In the genomic region with DNA sequence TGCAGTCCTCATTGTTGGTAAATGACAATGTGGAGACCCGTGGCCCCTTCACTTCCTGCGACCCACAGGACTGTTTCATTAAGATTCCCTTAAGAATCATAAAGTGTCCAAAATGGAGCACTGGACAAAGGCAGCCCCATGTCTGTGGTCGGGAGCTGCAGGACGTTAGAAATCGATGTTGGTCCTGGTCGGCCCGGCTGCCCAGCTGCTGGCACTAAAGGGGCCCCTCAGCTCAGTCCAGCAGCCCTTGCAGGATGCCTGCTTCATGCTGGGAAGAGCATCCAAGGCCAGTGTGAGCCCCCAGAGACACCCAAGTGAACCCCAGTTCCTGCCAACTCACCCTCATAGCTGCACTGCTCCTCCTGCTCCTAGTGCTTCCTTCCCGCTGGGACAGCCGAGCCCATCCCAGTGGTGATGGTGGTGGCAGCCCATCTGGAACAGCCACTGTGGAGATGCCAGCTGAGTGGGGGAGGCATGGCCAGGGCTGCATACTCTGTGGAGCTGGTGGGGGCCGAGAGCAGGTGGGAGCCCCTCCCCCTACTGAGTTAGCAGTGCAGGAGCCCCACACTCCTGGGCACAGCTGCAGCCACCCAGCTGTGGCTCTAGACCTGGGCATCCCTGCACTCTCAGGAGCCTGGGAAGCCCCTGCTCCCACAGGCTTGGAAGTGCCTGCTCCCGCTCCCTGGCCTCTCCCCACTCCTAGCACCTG, we compare ENCODE assay signal across 30 cellular contexts.
"Had no signal": no experiment of that assay in that cellular context is flagged by ENCODE, and none has a peak within 500 bp of the region (broad histone marks: within the 10 kb centered on the region; RNA-seq: fewer than 3 reads in every experiment).

No MANE protein-coding gene starts in this region.

- H3K4me2 ChIP-seq: hepatocyte had no signal

- H3K79me2 ChIP-seq: hepatocyte had no signal

- H3K27ac Mint-ChIP-seq: activated CD8-positive, alpha-beta memory T cell treated with anti-CD3 and anti-CD28 coated beads, Interleukin-2, amount 10 ng/mL, durations not matched to agents 7 days and 5 days; activated CD8-positive, alpha-beta T cell treated with anti-CD3 and anti-CD28 coated beads, Interleukin-2, amount 10 ng/mL, durations not matched to agents 7 days and 5 days; activated naive CD8-positive, alpha-beta T cell; activated T-helper 2 cell treated with anti-CD3 and anti-CD28 coated beads, Interferon-gamma antibody, Interleukin-2, Interleukin-4, amounts not matched to agents 10 μg/mL and 5 μg/mL and 100 μg/mL, durations not matched to agents 14 hours and 24 hours and 36 hours; nephron; stimulated activated naive B cell treated with anti-CD40 and anti-IgM and Interleukin-4, amounts not matched to agents 10 μg/mL and 1 μg/mL and 100 μg/mL, for 72 hours; T-helper 17 cell; WTC11 had no signal

- H2AFZ ChIP-seq: hepatocyte had no signal

- H3K9me3 ChIP-seq: colonic mucosa, neutrophil, pancreas, psoas muscle, thyroid gland had no signal

- H3K36me3 ChIP-seq: colonic mucosa, neutrophil, pancreas, sigmoid colon, stomach, thyroid gland had no signal

- H3K4me1 Mint-ChIP-seq: activated CD8-positive, alpha-beta memory T cell treated with anti-CD3 and anti-CD28 coated beads, Interleukin-2, amount 10 ng/mL, durations not matched to agents 7 days and 5 days; nephron; stimulated activated naive B cell treated with anti-CD40 and anti-IgM and Interleukin-4, amounts not matched to agents 10 μg/mL and 1 μg/mL and 100 μg/mL, for 72 hours; T-helper 17 cell had no signal

- H3K4me1 ChIP-seq: body of pancreas, colonic mucosa, pancreas, psoas muscle, sigmoid colon, stomach, thyroid gland had no signal

- H3K4me3 ChIP-seq: body of pancreas, colonic mucosa, dorsolateral prefrontal cortex, hepatocyte, pancreas, psoas muscle, sigmoid colon, stomach, thyroid gland had no signal

- H3K27ac ChIP-seq: body of pancreas, colonic mucosa, dorsolateral prefrontal cortex, hepatocyte, neutrophil, pancreas, psoas muscle, sigmoid colon, stomach, thyroid gland had no signal

- H3K27me3 ChIP-seq: body of pancreas, colonic mucosa, hepatocyte, neutrophil, sigmoid colon, stomach, thyroid gland had no signal

- DNase-seq: activated CD4-positive, alpha-beta T cell treated with anti-CD3 and anti-CD28 coated beads for 1 hour; activated CD8-positive, alpha-beta memory T cell treated with anti-CD3 and anti-CD28 coated beads, Interleukin-2, amount 10 ng/mL, durations not matched to agents 7 days and 5 days; activated CD8-positive, alpha-beta T cell treated with anti-CD3 and anti-CD28 coated beads, Interleukin-2, amount 10 ng/mL, durations not matched to agents 7 days and 5 days; activated naive CD4-positive, alpha-beta T cell treated with Interleukin-2 at 50 U/mL for 16 hours; activated T-cell treated with anti-CD3 and anti-CD28 coated beads, Interleukin-2, amount 50 U/mL, for 48 hours; anterior cingulate cortex; body of pancreas; cerebellar nuclear complex; colonic mucosa; dorsolateral prefrontal cortex; effector memory CD4-positive, alpha-beta T cell; glutamatergic neuron; kidney; mesenchymal stem cell; pancreas; psoas muscle; sigmoid colon; small intestine; stimulated activated CD4-positive, alpha-beta T cell treated with anti-CD3 and anti-CD28 coated beads, Interleukin-4, amount 100 ng/mL, for 24 hours; stimulated activated naive B cell treated with anti-CD40 and anti-IgM and Interleukin-4, amounts not matched to agents 10 μg/mL and 1 μg/mL and 100 μg/mL, for 72 hours; stomach; T-helper 17 cell; thyroid gland had no signal

- H3K4me3 Mint-ChIP-seq: activated CD8-positive, alpha-beta memory T cell treated with anti-CD3 and anti-CD28 coated beads, Interleukin-2, amount 10 ng/mL, durations not matched to agents 7 days and 5 days; activated CD8-positive, alpha-beta T cell treated with anti-CD3 and anti-CD28 coated beads, Interleukin-2, amount 10 ng/mL, durations not matched to agents 7 days and 5 days; activated naive CD8-positive, alpha-beta T cell; nephron; stimulated activated naive B cell treated with anti-CD40 and anti-IgM and Interleukin-4, amounts not matched to agents 10 μg/mL and 1 μg/mL and 100 μg/mL, for 72 hours; T-helper 17 cell; WTC11 had no signal

- ATAC-seq: activated CD8-positive, alpha-beta memory T cell treated with anti-CD3 and anti-CD28 coated beads, Interleukin-2, amount 10 ng/mL, durations not matched to agents 7 days and 5 days; activated CD8-positive, alpha-beta T cell treated with anti-CD3 and anti-CD28 coated beads, Interleukin-2, amount 10 ng/mL, durations not matched to agents 7 days and 5 days; body of pancreas; pancreas; psoas muscle; SK-N-SH treated with all-trans-retinoic acid at 6 μM for 48 hours; stimulated activated naive B cell treated with anti-CD40 and anti-IgM and Interleukin-4, amounts not matched to agents 10 μg/mL and 1 μg/mL and 100 μg/mL, for 72 hours; T-helper 17 cell; WTC11 had no signal

- H3K36me3 Mint-ChIP-seq: activated CD8-positive, alpha-beta memory T cell treated with anti-CD3 and anti-CD28 coated beads, Interleukin-2, amount 10 ng/mL, durations not matched to agents 7 days and 5 days; activated naive CD8-positive, alpha-beta T cell; stimulated activated naive B cell treated with anti-CD40 and anti-IgM and Interleukin-4, amounts not matched to agents 10 μg/mL and 1 μg/mL and 100 μg/mL, for 72 hours had no signal

- H3K27me3 Mint-ChIP-seq: activated CD8-positive, alpha-beta memory T cell treated with anti-CD3 and anti-CD28 coated beads, Interleukin-2, amount 10 ng/mL, durations not matched to agents 7 days and 5 days; stimulated activated naive B cell treated with anti-CD40 and anti-IgM and Interleukin-4, amounts not matched to agents 10 μg/mL and 1 μg/mL and 100 μg/mL, for 72 hours; T-helper 17 cell had no signal
